ENCODE assay signal across 23 cellular contexts in the genomic region with DNA sequence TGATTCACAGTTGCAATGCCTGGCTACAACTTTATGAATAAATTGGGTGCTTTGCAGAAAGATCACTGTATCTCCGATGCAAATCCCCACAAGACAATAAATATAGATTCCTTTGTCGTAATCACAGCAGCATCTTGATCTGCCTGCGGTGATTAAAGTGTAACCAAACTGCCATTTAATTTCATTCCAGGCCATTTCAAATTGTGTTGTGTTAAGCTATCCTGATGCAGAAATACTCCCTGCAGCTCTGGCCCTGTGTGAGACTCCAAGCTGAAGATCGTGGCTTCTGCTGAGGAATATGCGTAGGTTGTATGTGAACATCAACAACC. TPM values are rescaled to one million over a fixed set of nuclear protein-coding genes. Genes with fewer than 3 reads are reported as not detected.
DNase-seq lines count a peak whose midpoint lies in the region; ATAC-seq and TF ChIP-seq lines count a peak whose summit lies in the region.
"Had no signal": no experiment of that assay in that cellular context is flagged by ENCODE, and none has a peak within 500 bp of the region (broad histone marks: within the 10 kb centered on the region; RNA-seq: fewer than 3 reads in every experiment).

No MANE protein-coding gene starts in this region.

- no peaks in the 10 kb centered on the region for H3K4me1 ChIP-seq in left ventricle myocardium inferior
- H3K4me1 ChIP-seq: BE2C had no signal

- intact Hi-C loops in left ventricle myocardium inferior (cut with micrococcal nuclease), result no loop called here

- ATAC-seq in GM18520 (IDR thresholded peaks at IDR 0.05; ENCODE audit: unreplicated experiment), result no peak
- no peak for ATAC-seq in GM18867 (IDR thresholded peaks at IDR 0.05; ENCODE audit: unreplicated experiment)
- ATAC-seq: GM12878, GM23338, HCT116 had no signal

- H3K4me3 ChIP-seq in left ventricle myocardium inferior, result no peak overlapping the region
- H3K4me3 ChIP-seq: GM12878, GM23338 had no signal

- DNase-seq in caudate nucleus (lab: John Stamatoyannopoulos, UW) (no peak), middle frontal gyrus (ENCODE audit: extremely low spot score, low spot score) (peak; percentile 43), superior temporal gyrus (ENCODE audit: extremely low spot score) (peak; percentile 64), medulla oblongata (ENCODE audit: extremely low spot score) (no peak), left ventricle myocardium inferior (no peak)
- DNase-seq: ACHN; CD4-positive, CD25-positive, alpha-beta regulatory T cell; CD8-positive, alpha-beta memory T cell; COR-L47; DMS 273 treated with DMSO at 0.1 percent for 48 hours; DMS53; DND-41; EL; H7; HFFc6 had no signal

- H3K36me3 ChIP-seq in left ventricle myocardium inferior, result no peaks in the 10 kb centered on the region
- H3K36me3 ChIP-seq: BE2C had no signal

- TF ChIP-seq CTCF in left ventricle myocardium inferior (IDR thresholded peaks at IDR 0.05; ENCODE audit: borderline replicate concordance), result no peak

- H3K27ac ChIP-seq in caudate nucleus (ENCODE audit: low read depth, low read length) (peak overlapping the region; percentile 48), left ventricle myocardium inferior (replicated peaks) (no peak overlapping the region)
- H3K27ac ChIP-seq: HL-60 had no signal

- H3K27me3 ChIP-seq in left ventricle myocardium inferior (ENCODE audit: low read depth), result peaks cover 23% of the 10 kb centered on the region
- H3K27me3 ChIP-seq: BE2C had no signal

- peaks cover 16% of the 10 kb centered on the region for H3K9me3 ChIP-seq in left ventricle myocardium inferior (replicated peaks)
- H3K9me3 ChIP-seq: BE2C had no signal

RNA-seq across cellular contexts. Expression of a gene that starts 40.8 kb away (rescaled TPM):
- total RNA-seq in left ventricle myocardium inferior, result 0.08 TPM
- total RNA-seq: G401, HFFc6 had no signal

Comparison
In these comparisons a context has a peak if more than half of its experiments do, and no peak if none do; other contexts are left out.
1. DNase-seq: peak in middle frontal gyrus (single experiment) and superior temporal gyrus (single experiment); none in caudate nucleus (0 of 61), medulla oblongata (single experiment) and left ventricle myocardium inferior (single experiment).